In genomic region chr10:45235823-45236222, GRCh38 we compare ENCODE assay signal across 13 cellular contexts.
A peak's percentile ranks its signal among the peaks of the same experiment; 100 is the strongest.
DNase-seq lines count a peak whose midpoint lies in the region; ATAC-seq and TF ChIP-seq lines count a peak whose summit lies in the region.
"Had no signal": no experiment of that assay in that cellular context is flagged by ENCODE, and none has a peak within 500 bp of the region (broad histone marks: within the 10 kb centered on the region; RNA-seq: fewer than 3 reads in every experiment).

No MANE protein-coding gene starts in this region.

- no peaks in the 10 kb centered on the region for H3K36me3 Mint-ChIP-seq in effector memory CD8-positive, alpha-beta T cell (ENCODE audit: insufficient read depth)
- H3K36me3 Mint-ChIP-seq: activated naive CD8-positive, alpha-beta T cell treated with anti-CD3 and anti-CD28 coated beads for 36 hours had no signal

- 0 out of 2 replicates have a peak overlapping the region, but pooled peaks have one; percentile 73 for H2AFZ ChIP-seq in GM23248

- no peaks in the 10 kb centered on the region for H3K4me1 Mint-ChIP-seq in effector memory CD8-positive, alpha-beta T cell (ENCODE audit: low read depth in 2 of 2)
- H3K4me1 Mint-ChIP-seq: central memory CD8-positive, alpha-beta T cell; H9 had no signal

- no peak overlapping the region for H3K27ac ChIP-seq in GM23248
- H3K27ac ChIP-seq in uterus = no peak overlapping the region
- H3K27ac ChIP-seq: heart left ventricle had no signal

- H3K4me2 ChIP-seq in GM23248 (ENCODE audit: unreplicated experiment) = no peak overlapping the region

- TF ChIP-seq CTCF in epithelial cell of esophagus (IDR thresholded peaks at IDR 0.05; ENCODE audit: insufficient read depth, low read depth, low read length, missing control alignments) (no peak), uterus (IDR thresholded peaks at IDR 0.05) (no peak)

- H3K9me3 ChIP-seq in GM23248 (ENCODE audit: low read depth) = no peaks in the 10 kb centered on the region
- H3K9me3 ChIP-seq in uterus = no peaks in the 10 kb centered on the region
- H3K9me3 ChIP-seq: heart left ventricle had no signal

- H3K79me2 ChIP-seq in GM23248 (ENCODE audit: insufficient read depth) = no peaks in the 10 kb centered on the region

- H3K27ac Mint-ChIP-seq in effector memory CD8-positive, alpha-beta T cell = no peak overlapping the region
- H3K27ac Mint-ChIP-seq: activated naive CD8-positive, alpha-beta T cell treated with anti-CD3 and anti-CD28 coated beads for 36 hours; H9 had no signal

- intact Hi-C loops in uterus (cut with DNase I; ENCODE audit: low total_unique reads) = no loop called here

- H3K27me3 ChIP-seq in GM23248 (replicated peaks; ENCODE audit: insufficient read depth) (0 out of 2 replicates have a peak, but pooled peaks cover 8% of the 10 kb centered on the region), uterus (no peaks in the 10 kb centered on the region)

- in situ Hi-C loops in GM23248 (cut with MboI) = no loop called here

- H3K4me1 ChIP-seq in GM23248 (ENCODE audit: insufficient read depth) = no peaks in the 10 kb centered on the region
- H3K4me1 ChIP-seq in uterus = no peaks in the 10 kb centered on the region

- peak; percentile 9 for DNase-seq in GM23248
- peak; percentile 11 for DNase-seq in RKO (ENCODE audit: low spot score)
- DNase-seq in epithelial cell of esophagus (ENCODE audit: low read depth) = peak; percentile 73
- DNase-seq in pons (ENCODE audit: low spot score) = peak; percentile 35
- no peak for DNase-seq in uterus
- DNase-seq in NCI-H446 treated with DMSO at 0.1 percent for 48 hours (lab: John Stamatoyannopoulos, UW) = no peak
- no peak for DNase-seq in effector memory CD8-positive, alpha-beta T cell
- DNase-seq: SIG-M5 had no signal

- TF ChIP-seq POLR2A in uterus (IDR thresholded peaks at IDR 0.05) = no peak

- H3K36me3 ChIP-seq in GM23248 (ENCODE audit: low read depth) (no peaks in the 10 kb centered on the region), uterus (no peaks in the 10 kb centered on the region)
- H3K36me3 ChIP-seq: heart left ventricle had no signal

- H3K9me3 Mint-ChIP-seq in effector memory CD8-positive, alpha-beta T cell = no peaks in the 10 kb centered on the region
- H3K9me3 Mint-ChIP-seq: activated naive CD8-positive, alpha-beta T cell treated with anti-CD3 and anti-CD28 coated beads for 36 hours; central memory CD8-positive, alpha-beta T cell had no signal

- no peaks in the 10 kb centered on the region for H4K20me1 ChIP-seq in GM23248 (ENCODE audit: insufficient read depth)

- H3K9ac ChIP-seq in GM23248 = no peak overlapping the region

- peaks cover 4% of the 10 kb centered on the region; the same call in 1 of the 2 replicates for H3F3A ChIP-seq in GM23248 (ENCODE audit: insufficient read depth)

- 78 to 81% methylated on average over 7 of the region's 7 CpGs for WGBS in GM23248 (ENCODE audit: low coverage in 1 of 2, low lambda C conversion rate in 2 of 2, missing lambda C conversion rate in 2 of 2), 2 experiments

- H3K4me3 ChIP-seq in GM23248 (no peak overlapping the region), epithelial cell of esophagus (ENCODE audit: low read length) (no peak overlapping the region), uterus (no peak overlapping the region)
- H3K4me3 ChIP-seq: heart left ventricle had no signal

- H3K4me3 Mint-ChIP-seq in effector memory CD8-positive, alpha-beta T cell = no peak overlapping the region
- H3K4me3 Mint-ChIP-seq: activated naive CD8-positive, alpha-beta T cell treated with anti-CD3 and anti-CD28 coated beads for 36 hours; central memory CD8-positive, alpha-beta T cell; H9 had no signal

- H3K9me2 ChIP-seq in GM23248 (ENCODE audit: insufficient read depth) = no peaks in the 10 kb centered on the region

- no peak for ATAC-seq in effector memory CD8-positive, alpha-beta T cell (replicated peaks)
- no peak for ATAC-seq in HG02610 (IDR thresholded peaks at IDR 0.05; ENCODE audit: unreplicated experiment)

- H3K27me3 Mint-ChIP-seq in effector memory CD8-positive, alpha-beta T cell = peaks cover 21% of the 10 kb centered on the region in 2 donors
- H3K27me3 Mint-ChIP-seq: central memory CD8-positive, alpha-beta T cell had no signal

Comparison
In these comparisons a context has a peak if more than half of its experiments do, and no peak if none do; other contexts are left out.
1. DNase-seq: peak in GM23248 (single experiment), RKO (single experiment), epithelial cell of esophagus (single experiment) and pons (single experiment); none in uterus (0 of 2), NCI-H446 treated with DMSO at 0.1 percent for 48 hours (single experiment) and effector memory CD8-positive, alpha-beta T cell (0 of 3).